In the genomic region with DNA sequence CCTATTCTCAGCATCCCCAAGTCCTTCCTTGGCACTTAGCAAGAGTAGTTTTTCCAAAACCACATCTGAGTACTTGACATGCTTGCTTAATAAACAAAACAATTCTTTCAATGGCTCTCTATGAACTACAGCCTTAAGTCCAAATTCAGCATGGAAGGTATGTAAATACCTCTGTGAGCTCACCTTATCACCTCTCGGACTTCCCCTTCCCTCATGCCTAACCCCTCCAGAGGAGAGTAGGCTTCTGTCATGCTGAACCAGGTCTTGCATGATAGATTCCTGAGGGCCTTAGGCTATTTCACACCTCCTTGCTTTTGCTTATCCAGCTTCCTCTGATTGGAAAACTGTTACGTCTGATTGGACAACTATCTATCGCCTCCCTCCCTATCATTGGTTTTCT, we compare ENCODE assay signal across 16 cellular contexts.
A peak's percentile ranks its signal among the peaks of the same experiment; 100 is the strongest.
DNase-seq lines count a peak whose midpoint lies in the region; ATAC-seq lines count a peak whose summit lies in the region.
"Had no signal": no experiment of that assay in that cellular context is flagged by ENCODE, and none has a peak within 500 bp of the region (broad histone marks: within the 10 kb centered on the region; RNA-seq: fewer than 3 reads in every experiment).

No MANE protein-coding gene starts in this region.

- H3K27ac Mint-ChIP-seq in stimulated activated memory B cell treated with anti-CD40 and anti-IgM and Interleukin-4, amounts not matched to agents 10 μg/mL and 1 μg/mL and 100 μg/mL, for 72 hours: no peak overlapping the region
- no peak overlapping the region for H3K27ac Mint-ChIP-seq in naive thymus-derived CD8-positive, alpha-beta T cell
- H3K27ac Mint-ChIP-seq: CD8-positive, alpha-beta T cell had no signal

- no peaks in the 10 kb centered on the region for H3K9me3 Mint-ChIP-seq in stimulated activated memory B cell treated with anti-CD40 and anti-IgM and Interleukin-4, amounts not matched to agents 10 μg/mL and 1 μg/mL and 100 μg/mL, for 72 hours
- peaks cover 0 to 5% (median 3%) of the 10 kb centered on the region in 9 donors for H3K9me3 Mint-ChIP-seq in naive thymus-derived CD8-positive, alpha-beta T cell

- H3K4me3 Mint-ChIP-seq in stimulated activated memory B cell treated with anti-CD40 and anti-IgM and Interleukin-4, amounts not matched to agents 10 μg/mL and 1 μg/mL and 100 μg/mL, for 72 hours: no peak overlapping the region
- H3K4me3 Mint-ChIP-seq in naive thymus-derived CD8-positive, alpha-beta T cell: no peak overlapping the region
- H3K4me3 Mint-ChIP-seq: CD8-positive, alpha-beta T cell had no signal

- ATAC-seq in GM18502 (IDR thresholded peaks at IDR 0.05; ENCODE audit: poor library complexity, unreplicated experiment) (peak; percentile 54), GM21526 (IDR thresholded peaks at IDR 0.05; ENCODE audit: low FRiP score, unreplicated experiment) (no peak)
- peak; percentile 56 for ATAC-seq in stimulated activated memory B cell treated with anti-CD40 and anti-IgM and Interleukin-4, amounts not matched to agents 10 μg/mL and 1 μg/mL and 100 μg/mL, for 72 hours
- no peak for ATAC-seq in naive thymus-derived CD8-positive, alpha-beta T cell
- ATAC-seq: CD8-positive, alpha-beta T cell had no signal

- POLR2A ChIA-PET in naive thymus-derived CD8-positive, alpha-beta T cell (lab: Charles Lee): no interaction called here

- H3K4me1 Mint-ChIP-seq in stimulated activated memory B cell treated with anti-CD40 and anti-IgM and Interleukin-4, amounts not matched to agents 10 μg/mL and 1 μg/mL and 100 μg/mL, for 72 hours: peaks cover 9% of the 10 kb centered on the region
- H3K4me1 Mint-ChIP-seq in naive thymus-derived CD8-positive, alpha-beta T cell: no peaks in the 10 kb centered on the region

- DNase-seq in NCI-H526 (lab: John Stamatoyannopoulos, UW): peak; percentile 68 to 82
- DNase-seq in iPS-NIHi7 (ENCODE audit: extremely low spot score): peak; percentile 43
- DNase-seq in naive thymus-derived CD8-positive, alpha-beta T cell: no peak
- DNase-seq in SK-N-DZ (ENCODE audit: low spot score): no peak
- DNase-seq: CD8-positive, alpha-beta T cell; EL; GM23248; MV-4-11; NCI-H1417 treated with DMSO at 0.1 percent for 48 hours; NCI-H2029; NCI-H2227 treated with DMSO at 0.1 percent for 48 hours; NCI-H748 treated with DMSO at 0.1 percent for 48 hours; SK-N-SH had no signal

- no peaks in the 10 kb centered on the region for H3K36me3 Mint-ChIP-seq in stimulated activated memory B cell treated with anti-CD40 and anti-IgM and Interleukin-4, amounts not matched to agents 10 μg/mL and 1 μg/mL and 100 μg/mL, for 72 hours
- no peaks in the 10 kb centered on the region for H3K36me3 Mint-ChIP-seq in naive thymus-derived CD8-positive, alpha-beta T cell
- H3K36me3 Mint-ChIP-seq: CD8-positive, alpha-beta T cell had no signal

- H3K27me3 Mint-ChIP-seq in stimulated activated memory B cell treated with anti-CD40 and anti-IgM and Interleukin-4, amounts not matched to agents 10 μg/mL and 1 μg/mL and 100 μg/mL, for 72 hours: no peaks in the 10 kb centered on the region
- H3K27me3 Mint-ChIP-seq in naive thymus-derived CD8-positive, alpha-beta T cell: peaks cover 0 to 8% (median 2%) of the 10 kb centered on the region in 5 donors

Comparison
In these comparisons a context has a peak if more than half of its experiments do, and no peak if none do; other contexts are left out.
1. ATAC-seq: peak in GM18502 (single experiment) and stimulated activated memory B cell treated with anti-CD40 and anti-IgM and Interleukin-4, amounts not matched to agents 10 μg/mL and 1 μg/mL and 100 μg/mL, for 72 hours (single experiment); none in naive thymus-derived CD8-positive, alpha-beta T cell (0 of 2) and GM21526 (single experiment).
2. DNase-seq: peak in NCI-H526 (2 of 2) and iPS-NIHi7 (single experiment); none in naive thymus-derived CD8-positive, alpha-beta T cell (0 of 10) and SK-N-DZ (single experiment).